21 cellular contexts compared by ENCODE assay signal in genomic region chrX:31217111-31217510, GRCh38.
A peak's percentile ranks its signal among the peaks of the same experiment; 100 is the strongest.
DNase-seq lines count a peak whose midpoint lies in the region; ATAC-seq and TF ChIP-seq lines count a peak whose summit lies in the region.
"Had no signal": no experiment of that assay in that cellular context is flagged by ENCODE, and none has a peak within 500 bp of the region (broad histone marks: within the 10 kb centered on the region; RNA-seq: fewer than 3 reads in every experiment).

No MANE protein-coding gene starts in this region.

- DNase-seq in OCI-M1 (lab: John Stamatoyannopoulos, UW) (peak; percentile 26), naive B cell (no peak), islet precursor cell (no peak), NCI-H524 treated with DMSO at 0.1 percent for 48 hours (lab: John Stamatoyannopoulos, UW) (no peak)
- DNase-seq: Caco-2; CD4-positive, alpha-beta T cell; GOT3; NCI-H1092; NCI-H146; NCI-H2081 treated with DMSO at 0.1 percent for 48 hours; NCI-H510A; NCI-H774; SJCRH30; T-helper 2 cell had no signal

- TF ChIP-seq CTCF in Loucy (conservative IDR thresholded peaks at IDR 0.05; ENCODE audit: low read length): no peak

- no peak overlapping the region for H2AFZ ChIP-seq in Loucy (ENCODE audit: low read length)

- no peaks in the 10 kb centered on the region for H3K36me3 Mint-ChIP-seq in naive B cell

- H3K4me1 ChIP-seq in BLaER1 treated with 17β-estradiol and CSF1 and Interleukin-3, amounts not matched to agents 10 nM and 100 nM: peaks cover 24 to 49% (median 35%) of the 10 kb centered on the region in 10 experiments; a peak in 19 of 20 replicates
- peaks cover 21% of the 10 kb centered on the region for H3K4me1 ChIP-seq in Loucy (ENCODE audit: insufficient read depth, low read length, poor library complexity, severe bottlenecking)
- H3K4me1 ChIP-seq: SJCRH30 had no signal

- H3K4me2 ChIP-seq in BLaER1 treated with 17β-estradiol and CSF1 and Interleukin-3, amounts not matched to agents 10 nM and 100 nM: peak overlapping the region in 7 of 11 experiments; percentile 16 to 54 (median 30); a peak in 12 of 22 replicates
- H3K4me2 ChIP-seq in Loucy (ENCODE audit: low read depth, low read length, poor library complexity, severe bottlenecking): peak overlapping the region; percentile 12

- no peak overlapping the region for H3K27ac Mint-ChIP-seq in naive B cell
- H3K27ac Mint-ChIP-seq: CD4-positive, alpha-beta T cell had no signal

- no peak overlapping the region for H3K9ac ChIP-seq in BLaER1 treated with 17β-estradiol and CSF1 and Interleukin-3, amounts not matched to agents 10 nM and 100 nM
- no peak overlapping the region for H3K9ac ChIP-seq in Loucy (ENCODE audit: low read depth, low read length, poor library complexity, severe bottlenecking)

- H3K27me3 Mint-ChIP-seq in naive B cell: no peaks in the 10 kb centered on the region
- H3K27me3 Mint-ChIP-seq: CD4-positive, alpha-beta T cell had no signal

- H3K9me2 ChIP-seq in Loucy (replicated peaks; ENCODE audit: low read depth, low read length): no peaks in the 10 kb centered on the region

- H3K4me1 Mint-ChIP-seq in naive B cell: peaks cover 0 to 3% (median 0%) of the 10 kb centered on the region in 3 donors

- H4K20me1 ChIP-seq in BLaER1 treated with 17β-estradiol and CSF1 and Interleukin-3, amounts not matched to agents 10 nM and 100 nM: peaks cover 0 to 11% (median 0%) of the 10 kb centered on the region in 11 experiments; a peak in 2 of 22 replicates
- no peaks in the 10 kb centered on the region for H4K20me1 ChIP-seq in Loucy (ENCODE audit: insufficient read depth, low read length, poor library complexity, severe bottlenecking)

- H3K4me3 Mint-ChIP-seq in naive B cell: no peak overlapping the region
- H3K4me3 Mint-ChIP-seq: CD4-positive, alpha-beta T cell had no signal

- no peaks in the 10 kb centered on the region; a peak in 1 of 22 replicates for H3K36me3 ChIP-seq in BLaER1 treated with 17β-estradiol and CSF1 and Interleukin-3, amounts not matched to agents 10 nM and 100 nM
- no peaks in the 10 kb centered on the region; the same call in 1 of the 2 replicates for H3K36me3 ChIP-seq in Loucy (ENCODE audit: insufficient read depth, low read length)

- peaks cover 84 to 100% (median 98%) of the 10 kb centered on the region in 11 experiments for H3K27me3 ChIP-seq in BLaER1 treated with 17β-estradiol and CSF1 and Interleukin-3, amounts not matched to agents 10 nM and 100 nM
- H3K27me3 ChIP-seq in Loucy (ENCODE audit: insufficient read depth, low read length, poor library complexity, severe bottlenecking): no peaks in the 10 kb centered on the region
- H3K27me3 ChIP-seq: SJCRH30 had no signal

- H3K4me3 ChIP-seq in BLaER1 treated with 17β-estradiol and CSF1 and Interleukin-3, amounts not matched to agents 10 nM and 100 nM: no peak overlapping the region
- no peak overlapping the region for H3K4me3 ChIP-seq in Loucy (ENCODE audit: low read length, poor library complexity, severe bottlenecking)
- H3K4me3 ChIP-seq: K562, SJCRH30 had no signal

- peak overlapping the region in 5 of 11 experiments; percentile 8 to 33 (median 27); a peak in 6 of 22 replicates for H3K27ac ChIP-seq in BLaER1 treated with 17β-estradiol and CSF1 and Interleukin-3, amounts not matched to agents 10 nM and 100 nM
- H3K27ac ChIP-seq: SJCRH30 had no signal

- no peaks in the 10 kb centered on the region for H3K9me3 Mint-ChIP-seq in naive B cell
- H3K9me3 Mint-ChIP-seq: CD4-positive, alpha-beta T cell had no signal

- no peaks in the 10 kb centered on the region for H3F3A ChIP-seq in Loucy (ENCODE audit: low read depth)

- H3K79me2 ChIP-seq in Loucy (ENCODE audit: insufficient read depth, low read length): no peaks in the 10 kb centered on the region

- ATAC-seq in naive B cell (ENCODE audit: low read depth in 2 of 2): peak; percentile 55 to 56
- ATAC-seq in HG02678 (IDR thresholded peaks at IDR 0.05; ENCODE audit: unreplicated experiment): no peak
- ATAC-seq in GM21360 (IDR thresholded peaks at IDR 0.05; ENCODE audit: unreplicated experiment): no peak
- ATAC-seq: HCT116, K562, Panc1 had no signal

- H3K9me3 ChIP-seq in BLaER1 treated with 17β-estradiol and CSF1 and Interleukin-3, amounts not matched to agents 10 nM and 100 nM (replicated peaks in 1 of 11): peaks cover 0 to 12% (median 6%) of the 10 kb centered on the region in 11 experiments; a peak in 6 of 22 replicates
- H3K9me3 ChIP-seq in Loucy (ENCODE audit: insufficient read depth, low read depth, low read length): no peaks in the 10 kb centered on the region
- H3K9me3 ChIP-seq: Caco-2, SJCRH30 had no signal

Comparison
In these comparisons a context has a peak if more than half of its experiments do, and no peak if none do; other contexts are left out.
1. ATAC-seq: peak in naive B cell (2 of 2); none in HG02678 (single experiment) and GM21360 (single experiment).